1 cellular context compared by ENCODE assay signal in genomic region chr14:50062438-50063039, GRCh38.
A peak's percentile ranks its signal among the peaks of the same experiment; 100 is the strongest.
TF ChIP-seq lines count a peak whose summit lies in the region.

No MANE protein-coding gene starts in this region.

TF ChIP-seq in HEK293, 187 proteins besides CTCF, POLR2A, EP300 and RAD21 (continued from another document):
- TF ChIP-seq ZNF660 (tag by site-specific recombination; IDR thresholded peaks at IDR 0.05), result 0 out of 2 replicates have a peak, but pooled peaks have one; percentile 31
- TF ChIP-seq ZNF549 (tag by site-specific recombination; IDR thresholded peaks at IDR 0.05), result no peak
- TF ChIP-seq SP3 (tag by site-specific recombination; IDR thresholded peaks at IDR 0.05), result 0 out of 2 replicates have a peak, but pooled peaks have one; percentile 25
- TF ChIP-seq YY2 (tag by site-specific recombination; IDR thresholded peaks at IDR 0.05), result 0 out of 2 replicates have a peak, but pooled peaks have one; percentile 13
